21 cellular contexts compared by ENCODE assay signal in genomic region chr2:137893145-137893544, GRCh38.
DNase-seq lines count a peak whose midpoint lies in the region; ATAC-seq and TF ChIP-seq lines count a peak whose summit lies in the region.
"Had no signal": no experiment of that assay in that cellular context is flagged by ENCODE, and none has a peak within 500 bp of the region (broad histone marks: within the 10 kb centered on the region; RNA-seq: fewer than 3 reads in every experiment).

No MANE protein-coding gene starts in this region.

- TF ChIP-seq CTCF in LNCaP clone FGC (IDR thresholded peaks at IDR 0.05; ENCODE audit: control insufficient read depth, extremely low read depth, insufficient read depth) (no peak), brain (conservative IDR thresholded peaks at IDR 0.05) (no peak), GM23338 (conservative IDR thresholded peaks at IDR 0.05; ENCODE audit: low read depth in 2 of 2) (no peak)

- H3K27ac ChIP-seq in GM23338 (ENCODE audit: low read depth), result no peak overlapping the region
- H3K27ac ChIP-seq: A549; BLaER1 treated with 17β-estradiol and CSF1 and Interleukin-3, amounts not matched to agents 10 nM and 100 nM; PC-9; SJCRH30 had no signal

- H3K79me2 ChIP-seq in GM23338 (replicated peaks; ENCODE audit: insufficient read depth), result no peaks in the 10 kb centered on the region

- no peaks in the 10 kb centered on the region for H3K9me2 ChIP-seq in GM23338 (ENCODE audit: insufficient read depth)

- H3K4me3 Mint-ChIP-seq in brain, result no peak overlapping the region
- H3K4me3 Mint-ChIP-seq in GM23338, result no peak overlapping the region
- H3K4me3 Mint-ChIP-seq: CD4-positive, alpha-beta T cell; T-helper 17 cell had no signal

- DNase-seq in NCI-H1417 treated with DMSO at 0.1 percent for 48 hours (lab: John Stamatoyannopoulos, UW) (peak; percentile 86), NCI-H1417 (lab: John Stamatoyannopoulos, UW) (no peak), LNCaP clone FGC (ENCODE audit: low read depth) (peak; percentile 61), NCI-H345 (lab: John Stamatoyannopoulos, UW) (peak; percentile 65), GM23338 (ENCODE audit: low spot score) (no peak), G401 (ENCODE audit: low spot score) (no peak)
- DNase-seq: AML-193; CD4-positive, alpha-beta T cell; GDM1; HCEC 1CT; KBM-7; MG63; PC-9; SJCRH30; T-helper 17 cell had no signal

- no peaks in the 10 kb centered on the region for H3K27me3 ChIP-seq in GM23338 (ENCODE audit: insufficient read depth)
- H3K27me3 ChIP-seq: BLaER1 treated with 17β-estradiol and CSF1 and Interleukin-3, amounts not matched to agents 10 nM and 100 nM; MG63 had no signal

- no peaks in the 10 kb centered on the region for H3K36me3 ChIP-seq in GM23338 (ENCODE audit: insufficient read depth)
- H3K36me3 ChIP-seq: BLaER1 treated with 17β-estradiol and CSF1 and Interleukin-3, amounts not matched to agents 10 nM and 100 nM; MG63; SJCRH30 had no signal

- H3K27me3 Mint-ChIP-seq in brain, result no peaks in the 10 kb centered on the region
- no peaks in the 10 kb centered on the region for H3K27me3 Mint-ChIP-seq in GM23338 (ENCODE audit: insufficient read depth, low read depth, poor library complexity)

- H3K4me1 Mint-ChIP-seq in brain, result peaks cover 25% of the 10 kb centered on the region
- peaks cover 18% of the 10 kb centered on the region for H3K4me1 Mint-ChIP-seq in GM23338
- H3K4me1 Mint-ChIP-seq: T-helper 17 cell had no signal

- peaks cover 10% of the 10 kb centered on the region; the same call in 1 of the 2 replicates for H3K4me1 ChIP-seq in GM23338 (ENCODE audit: insufficient read depth)
- H3K4me1 ChIP-seq: A549; BLaER1 treated with 17β-estradiol and CSF1 and Interleukin-3, amounts not matched to agents 10 nM and 100 nM; SJCRH30 had no signal

- H3K4me3 ChIP-seq in LNCaP clone FGC (ENCODE audit: low read depth, low read length) (no peak overlapping the region), GM23338 (no peak overlapping the region)
- H3K4me3 ChIP-seq: A549; BLaER1 treated with 17β-estradiol and CSF1 and Interleukin-3, amounts not matched to agents 10 nM and 100 nM; GM12878; MG63; PC-9; SJCRH30 had no signal

- no peaks in the 10 kb centered on the region for H4K20me1 ChIP-seq in GM23338 (replicated peaks; ENCODE audit: insufficient read depth)
- H4K20me1 ChIP-seq: BLaER1 treated with 17β-estradiol and CSF1 and Interleukin-3, amounts not matched to agents 10 nM and 100 nM had no signal

- H3K27ac Mint-ChIP-seq in brain (peak overlapping the region in 3 of 5 experiments; percentile 27 to 84 (median 71)), GM23338 (no peak overlapping the region)
- H3K27ac Mint-ChIP-seq: CD4-positive, alpha-beta T cell; T-helper 17 cell had no signal

- ATAC-seq in GM23338, result no peak
- ATAC-seq: A549, GM12878, Right ventricle myocardium inferior, SK-N-SH treated with all-trans-retinoic acid at 6 μM for 48 hours, T-helper 17 cell had no signal

- no peak overlapping the region for H2AFZ ChIP-seq in GM23338
- H2AFZ ChIP-seq: PC-9 had no signal

- H3K36me3 Mint-ChIP-seq in brain (no peaks in the 10 kb centered on the region), GM23338 (ENCODE audit: low read depth) (no peaks in the 10 kb centered on the region)

- H3K9me3 Mint-ChIP-seq in brain (no peaks in the 10 kb centered on the region), GM23338 (no peaks in the 10 kb centered on the region)
- H3K9me3 Mint-ChIP-seq: CD4-positive, alpha-beta T cell had no signal

- H3F3A ChIP-seq in GM23338 (replicated peaks; ENCODE audit: low read depth), result no peaks in the 10 kb centered on the region

- in situ Hi-C loops in G401 (cut with HindIII; ENCODE audit: low sequenced_read_pairs), result no loop called here

- no peak overlapping the region for H3K4me2 ChIP-seq in GM23338
- H3K4me2 ChIP-seq: A549; BLaER1 treated with 17β-estradiol and CSF1 and Interleukin-3, amounts not matched to agents 10 nM and 100 nM; PC-9 had no signal

TF ChIP-seq in GM23338, 12 proteins besides CTCF, POLR2A, EP300 and RAD21 (continues in another document):
- no peak for TF ChIP-seq ZNF462 (CRISPR knock-in tag; IDR thresholded peaks at IDR 0.05)
- no peak for TF ChIP-seq ZNF331 (CRISPR knock-in tag; IDR thresholded peaks at IDR 0.05; ENCODE audit: low read depth)
- no peak for TF ChIP-seq EZH2phosphoT487 (IDR thresholded peaks at IDR 0.05; ENCODE audit: unreplicated experiment)
- TF ChIP-seq REST (IDR thresholded peaks at IDR 0.05; ENCODE audit: unreplicated experiment), result no peak

Comparison
In these comparisons a context has a peak if more than half of its experiments do, and no peak if none do; other contexts are left out.
1. DNase-seq: peak in NCI-H1417 treated with DMSO at 0.1 percent for 48 hours (single experiment), LNCaP clone FGC (single experiment) and NCI-H345 (single experiment); none in NCI-H1417 (0 of 3), GM23338 (single experiment) and G401 (single experiment).